ENCODE assay signal across 35 cellular contexts in the genomic region with DNA sequence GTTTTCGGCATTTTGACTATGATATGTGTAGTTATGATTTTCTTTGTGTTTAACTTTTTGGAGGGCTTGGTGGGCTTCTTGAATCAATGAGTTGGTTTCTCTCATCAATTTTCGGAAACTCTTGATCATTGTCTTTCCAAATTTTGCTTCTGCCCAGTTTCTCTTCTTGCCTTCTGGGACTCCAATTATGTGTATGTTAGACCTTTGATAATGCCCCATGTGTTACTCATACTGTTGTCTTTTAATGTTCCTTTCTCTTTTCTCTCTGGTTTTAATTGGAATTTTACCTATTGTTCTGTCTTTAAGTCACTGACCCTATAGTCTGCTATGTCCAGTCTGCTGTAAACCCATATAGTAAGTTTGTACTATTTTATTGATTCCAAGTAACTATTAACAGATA. TPM values are rescaled to one million over a fixed set of nuclear protein-coding genes. Genes with fewer than 3 reads are reported as not detected.
"Had no signal": no experiment of that assay in that cellular context is flagged by ENCODE, and none has a peak within 500 bp of the region (broad histone marks: within the 10 kb centered on the region; RNA-seq: fewer than 3 reads in every experiment).

No MANE protein-coding gene starts in this region.

- DNase-seq: activated B cell treated with CpG ODN at 0.5 μM for 24 hours; activated CD4-positive, alpha-beta memory T cell treated with anti-CD3 and anti-CD28 coated beads for 36 hours; activated CD4-positive, alpha-beta T cell treated with anti-CD3 and anti-CD28 coated beads for 4 hours; activated CD4-positive, alpha-beta T cell treated with anti-CD3 and anti-CD28 coated beads, Interleukin-2, amount 10 ng/mL, durations not matched to agents 24 days and 14 days; activated CD4-positive, alpha-beta T cell treated with anti-CD3 and anti-CD28 coated beads, Interleukin-2, amount 50 U/mL, for 1 hour; activated CD4-positive, alpha-beta T cell treated with anti-CD3 and anti-CD28 coated beads, Interleukin-2, amount 50 U/mL, for 4 hours; activated CD4-positive, CD25-positive, alpha-beta regulatory T cell treated with anti-CD3 and anti-CD28 coated beads, Interleukin-2, amount 50 U/mL, for 72 hours; activated CD8-positive, alpha-beta memory T cell treated with anti-CD3 and anti-CD28 coated beads, Interleukin-2, amount 50 U/mL, for 4 hours; activated CD8-positive, alpha-beta T cell treated with anti-CD3 and anti-CD28 coated beads for 36 hours; activated effector memory CD4-positive, alpha-beta T cell treated with anti-CD3 and anti-CD28 coated beads, Interleukin-2, amount 50 U/mL, for 16 hours; activated gamma-delta T cell treated with Interleukin-2 at 50 U/mL for 16 hours; activated naive CD4-positive, alpha-beta T cell; activated naive CD4-positive, alpha-beta T cell treated with anti-CD3 and anti-CD28 coated beads for 36 hours; activated naive CD4-positive, alpha-beta T cell treated with anti-CD3 and anti-CD28 coated beads, Interleukin-2, amount 50 U/mL, for 16 hours; activated naive CD8-positive, alpha-beta T cell treated with anti-CD3 and anti-CD28 coated beads for 36 hours; activated T-cell treated with anti-CD3 and anti-CD28 coated beads for 4 hours; activated T-cell treated with anti-CD3 and anti-CD28 coated beads, Interleukin-2, amount 50 U/mL, for 1 hour; activated T-cell treated with anti-CD3 and anti-CD28 coated beads, Interleukin-2, amount 50 U/mL, for 4 hours; activated T-cell treated with anti-CD3 and anti-CD28 coated beads, Interleukin-2, amount 50 U/mL, for 72 hours; adrenal gland; amniotic stem cell; aorta; body of pancreas; brain microvascular endothelial cell; central memory CD4-positive, alpha-beta T cell; T-helper 2 cell; T-helper 9 cell had no signal

- H3K27ac ChIP-seq: adrenal gland, body of pancreas, brain microvascular endothelial cell, breast epithelium, VCaP had no signal

- H3K27ac Mint-ChIP-seq: activated B cell treated with CpG ODN at 0.5 μM for 24 hours; activated CD4-positive, alpha-beta memory T cell treated with anti-CD3 and anti-CD28 coated beads for 36 hours; activated CD4-positive, alpha-beta T cell treated with anti-CD3 and anti-CD28 coated beads, Interleukin-2, amount 10 ng/mL, durations not matched to agents 24 days and 14 days; activated CD8-positive, alpha-beta T cell treated with anti-CD3 and anti-CD28 coated beads for 36 hours; activated naive CD4-positive, alpha-beta T cell treated with anti-CD3 and anti-CD28 coated beads for 36 hours; activated naive CD4-positive, alpha-beta T cell treated with anti-CD3 and anti-CD28 coated beads, Interleukin-2, amount 50 U/mL, for 72 hours; activated naive CD8-positive, alpha-beta T cell treated with anti-CD3 and anti-CD28 coated beads for 36 hours; activated T-cell treated with anti-CD3 and anti-CD28 coated beads, Interleukin-2, amount 50 U/mL, for 72 hours; activated T-helper 1 cell treated with anti-CD3 and anti-CD28 coated beads, Interleukin-12 subunit alpha, Interleukin-12 subunit beta, Interleukin-2, Interleukin-4 antibody, amounts not matched to agents 30 ng/mL and 10 ng/mL and 1 ng/mL, durations not matched to agents 14 hours and 24 hours and 36 hours; activated T-helper 17 cell treated with anti-CD3 and anti-CD28 coated beads, Interleukin-2, amount 50 U/mL, for 72 hours; T-helper 1 cell treated with Interleukin-12 subunit alpha and Interleukin-12 subunit beta and Interleukin-4 antibody, amounts not matched to agents 30 μg/mL and 1 μg/mL, for 36 hours; T-helper 2 cell treated with Interferon-gamma antibody and Interleukin-4, amounts not matched to agents 5 μg/mL and 100 μg/mL, for 36 hours had no signal

- H3K4me1 ChIP-seq: adrenal gland, body of pancreas, breast epithelium had no signal

- H3K36me3 Mint-ChIP-seq: activated naive CD8-positive, alpha-beta T cell treated with anti-CD3 and anti-CD28 coated beads for 36 hours had no signal

- H3K4me1 Mint-ChIP-seq: activated B cell treated with CpG ODN at 0.5 μM for 24 hours; activated CD4-positive, alpha-beta T cell treated with anti-CD3 and anti-CD28 coated beads, Interleukin-2, amount 10 ng/mL, durations not matched to agents 24 days and 14 days; activated naive CD8-positive, alpha-beta T cell treated with anti-CD3 and anti-CD28 coated beads for 36 hours; activated T-helper 17 cell treated with anti-CD3 and anti-CD28 coated beads, Interleukin-2, amount 50 U/mL, for 72 hours had no signal

- H3K4me3 ChIP-seq: adrenal gland, body of pancreas, breast epithelium had no signal

- H3K36me3 ChIP-seq: adrenal gland, brain microvascular endothelial cell, breast epithelium had no signal

- H3K27me3 ChIP-seq: adrenal gland, body of pancreas, brain microvascular endothelial cell, breast epithelium had no signal

- H3K4me3 Mint-ChIP-seq: activated B cell treated with CpG ODN at 0.5 μM for 24 hours; activated CD4-positive, alpha-beta memory T cell treated with anti-CD3 and anti-CD28 coated beads for 36 hours; activated CD4-positive, alpha-beta T cell treated with anti-CD3 and anti-CD28 coated beads, Interleukin-2, amount 10 ng/mL, durations not matched to agents 24 days and 14 days; activated CD8-positive, alpha-beta T cell treated with anti-CD3 and anti-CD28 coated beads for 36 hours; activated naive CD4-positive, alpha-beta T cell treated with anti-CD3 and anti-CD28 coated beads for 36 hours; activated naive CD8-positive, alpha-beta T cell treated with anti-CD3 and anti-CD28 coated beads for 36 hours; activated T-cell treated with anti-CD3 and anti-CD28 coated beads, Interleukin-2, amount 50 U/mL, for 4 hours; activated T-cell treated with anti-CD3 and anti-CD28 coated beads, Interleukin-2, amount 50 U/mL, for 72 hours; activated T-helper 1 cell treated with anti-CD3 and anti-CD28 coated beads, Interleukin-12 subunit alpha, Interleukin-12 subunit beta, Interleukin-2, Interleukin-4 antibody, amounts not matched to agents 30 ng/mL and 10 ng/mL and 1 ng/mL, durations not matched to agents 14 hours and 24 hours and 36 hours; activated T-helper 17 cell treated with anti-CD3 and anti-CD28 coated beads, Interleukin-2, amount 50 U/mL, for 72 hours; T-helper 1 cell treated with Interleukin-12 subunit alpha and Interleukin-12 subunit beta and Interleukin-4 antibody, amounts not matched to agents 30 μg/mL and 1 μg/mL, for 36 hours; T-helper 2 cell treated with Interferon-gamma antibody and Interleukin-4, amounts not matched to agents 5 μg/mL and 100 μg/mL, for 36 hours had no signal

RNA-seq across cellular contexts. Expression of a gene that starts 41.5 kb away (rescaled TPM):
- total RNA-seq: activated B cell treated with CpG ODN at 0.5 μM for 24 hours; activated CD4-positive, alpha-beta memory T cell treated with anti-CD3 and anti-CD28 coated beads for 36 hours; activated CD4-positive, alpha-beta T cell treated with anti-CD3 and anti-CD28 coated beads, Interleukin-2, amount 10 ng/mL, durations not matched to agents 24 days and 14 days; activated CD8-positive, alpha-beta memory T cell treated with anti-CD3 and anti-CD28 coated beads for 36 hours; activated CD8-positive, alpha-beta T cell treated with anti-CD3 and anti-CD28 coated beads for 36 hours; activated naive CD4-positive, alpha-beta T cell treated with anti-CD3 and anti-CD28 coated beads for 36 hours; activated naive CD4-positive, alpha-beta T cell treated with anti-CD3 and anti-CD28 coated beads, Interleukin-2, amount 50 U/mL, for 72 hours; activated naive CD8-positive, alpha-beta T cell treated with anti-CD3 and anti-CD28 coated beads for 36 hours; activated T-cell treated with anti-CD3 and anti-CD28 coated beads, Interleukin-2, amount 50 U/mL, for 4 hours; activated T-cell treated with anti-CD3 and anti-CD28 coated beads, Interleukin-2, amount 50 U/mL, for 72 hours; activated T-helper 1 cell treated with anti-CD3 and anti-CD28 coated beads, Interleukin-12 subunit alpha, Interleukin-12 subunit beta, Interleukin-2, Interleukin-4 antibody, amounts not matched to agents 30 ng/mL and 10 ng/mL and 1 ng/mL, durations not matched to agents 14 hours and 24 hours and 36 hours; activated T-helper 17 cell treated with anti-CD3 and anti-CD28 coated beads, Interleukin-2, amount 50 U/mL, for 72 hours had no signal
